19 cellular contexts compared by ENCODE assay signal in genomic region chr9:137396808-137397367, GRCh38. TPM values are rescaled to one million over a fixed set of nuclear protein-coding genes. Genes with fewer than 3 reads are reported as not detected.
DNase-seq lines count a peak whose midpoint lies in the region; ATAC-seq, FAIRE-seq and TF ChIP-seq lines count a peak whose summit lies in the region.
"Had no signal": no experiment of that assay in that cellular context is flagged by ENCODE, and none has a peak within 500 bp of the region (broad histone marks: within the 10 kb centered on the region; RNA-seq: fewer than 3 reads in every experiment).

No MANE protein-coding gene starts in this region.

- intact Hi-C loops in Right ventricle myocardium superior (cut with DNase I) = no loop called here
- intact Hi-C loops in left ventricle myocardium inferior (cut with micrococcal nuclease) = no loop called here

- H3K4me3 ChIP-seq in left ventricle myocardium inferior = no peak overlapping the region
- H3K4me3 ChIP-seq in NT2/D1 (ENCODE audit: insufficient read length, low read depth) = no peak overlapping the region
- no peak overlapping the region for H3K4me3 ChIP-seq in bronchial epithelial cell (ENCODE audit: low read depth, low read length)
- H3K4me3 ChIP-seq in osteoblast (ENCODE audit: insufficient read depth, low read length) = no peak overlapping the region
- H3K4me3 ChIP-seq: HAP-1 had no signal

- H3K9me3 ChIP-seq in left ventricle myocardium inferior (replicated peaks) (no peaks in the 10 kb centered on the region), NT2/D1 (ENCODE audit: insufficient read depth, low read length) (peaks cover 10% of the 10 kb centered on the region; the same call in 1 of the 2 replicates), osteoblast (ENCODE audit: low read depth, low read length) (no peaks in the 10 kb centered on the region)
- H3K9me3 ChIP-seq: HAP-1 had no signal

- no peak for TF ChIP-seq CTCF in left ventricle myocardium inferior (IDR thresholded peaks at IDR 0.05; ENCODE audit: borderline replicate concordance)
- TF ChIP-seq CTCF in bronchial epithelial cell (IDR thresholded peaks at IDR 0.05; ENCODE audit: insufficient read depth, low read length, severe bottlenecking) = no peak
- no peak for TF ChIP-seq CTCF in osteoblast (IDR thresholded peaks at IDR 0.05; ENCODE audit: extremely low read depth, low read depth, low read length)

- no peaks in the 10 kb centered on the region for H3K27me3 ChIP-seq in left ventricle myocardium inferior (ENCODE audit: low read depth)
- H3K27me3 ChIP-seq in NT2/D1 (ENCODE audit: insufficient read depth, insufficient read length) = no peaks in the 10 kb centered on the region
- no peaks in the 10 kb centered on the region for H3K27me3 ChIP-seq in bronchial epithelial cell (ENCODE audit: control insufficient read depth, insufficient read depth, low read length)
- no peaks in the 10 kb centered on the region for H3K27me3 ChIP-seq in osteoblast (ENCODE audit: insufficient read depth, low read length)

- peaks cover 6% of the 10 kb centered on the region for H3K36me3 ChIP-seq in left ventricle myocardium inferior
- peaks cover 3% of the 10 kb centered on the region for H3K36me3 ChIP-seq in NT2/D1 (ENCODE audit: insufficient read depth, insufficient read length, low read length)
- no peaks in the 10 kb centered on the region for H3K36me3 ChIP-seq in bronchial epithelial cell (ENCODE audit: control insufficient read depth, insufficient read depth, low read length)
- H3K36me3 ChIP-seq in osteoblast (ENCODE audit: insufficient read depth, low read length) = no peaks in the 10 kb centered on the region
- H3K36me3 ChIP-seq: HAP-1 had no signal

- H3K4me1 ChIP-seq in left ventricle myocardium inferior (no peaks in the 10 kb centered on the region), NT2/D1 (ENCODE audit: insufficient read depth, insufficient read length) (peaks cover 16% of the 10 kb centered on the region), osteoblast (ENCODE audit: insufficient read depth, low read length) (peaks cover 2% of the 10 kb centered on the region)
- H3K4me1 ChIP-seq: HAP-1 had no signal

- no peak overlapping the region for H2AFZ ChIP-seq in osteoblast (ENCODE audit: low read length)

- no peak for ATAC-seq in Right ventricle myocardium superior (ENCODE audit: poor library complexity)

- no peaks in the 10 kb centered on the region for H3K79me2 ChIP-seq in osteoblast (ENCODE audit: insufficient read depth, low read length)

- FAIRE-seq in bronchial epithelial cell (lab: Jason Lieb, UNC) (peak; percentile 55), RCC 7860 (lab: Jason Lieb, UNC) (no peak)
- FAIRE-seq: GM19239, HTR-8/SVneo had no signal

- peak overlapping the region; percentile 3 for H3K9ac ChIP-seq in NT2/D1 (ENCODE audit: insufficient read length, low read depth)

- H3K27ac ChIP-seq in left ventricle myocardium inferior (replicated peaks) = no peak overlapping the region
- H3K27ac ChIP-seq in osteoblast (ENCODE audit: low read depth, low read length) = no peak overlapping the region
- H3K27ac ChIP-seq: HL-60 had no signal

- peak; percentile 8 for DNase-seq in Right ventricle myocardium superior
- no peak for DNase-seq in left ventricle myocardium inferior
- DNase-seq in NT2/D1 (ENCODE audit: low read depth, low spot score) = no peak
- no peak for DNase-seq in bronchial epithelial cell (ENCODE audit: low read depth)
- peak; percentile 72 for DNase-seq in osteoblast (ENCODE audit: insufficient read length, low spot score, missing footprints)
- no peak for DNase-seq in retina
- DNase-seq in GM19238 (ENCODE audit: insufficient read length, low spot score) = no peak
- DNase-seq in RCC 7860 (ENCODE audit: low spot score) = no peak
- DNase-seq: COR-L47, NCI-H1105 treated with DMSO at 0.1 percent for 48 hours, NCI-H1694 treated with DMSO at 0.1 percent for 48 hours, NCI-H2107, NCI-H2227 treated with DMSO at 0.1 percent for 48 hours, NCI-H524 treated with DMSO at 0.1 percent for 48 hours had no signal

- peaks cover 9% of the 10 kb centered on the region for H4K20me1 ChIP-seq in osteoblast (ENCODE audit: insufficient read depth, low read length)

- H3K4me2 ChIP-seq in osteoblast (ENCODE audit: insufficient read depth, low read length) = no peak overlapping the region

RNA-seq across cellular contexts. Expression of gene EXD3, which starts 26.1 kb away (rescaled TPM):
- total RNA-seq in Right ventricle myocardium superior (6.9 TPM), left ventricle myocardium inferior (9.2 TPM), bronchial epithelial cell (10.8 and 12.2 TPM in 2 replicates), osteoblast (7.6 and 10.0 TPM in 2 replicates)

RNA-seq across cellular contexts. Expression of gene NOXA1, which starts 26.3 kb away (rescaled TPM):
- total RNA-seq in Right ventricle myocardium superior = 1.7 TPM
- 2.0 TPM for total RNA-seq in left ventricle myocardium inferior
- total RNA-seq in bronchial epithelial cell = 0.53 and 2.3 TPM in 2 replicates
- 0.36 and 0.88 TPM in 2 replicates for total RNA-seq in osteoblast

RNA-seq across cellular contexts. Expression of gene ENTPD8, which starts 44.3 kb away (rescaled TPM):
- total RNA-seq in Right ventricle myocardium superior (not detected), left ventricle myocardium inferior (not detected), bronchial epithelial cell (not detected in 2 replicates), osteoblast (not detected in 2 replicates)
- total RNA-seq: A673 had no signal

Comparison
In these comparisons a context has a peak if more than half of its experiments do, and no peak if none do; other contexts are left out.
1. DNase-seq: peak in Right ventricle myocardium superior (single experiment) and osteoblast (single experiment); none in left ventricle myocardium inferior (single experiment), NT2/D1 (single experiment), bronchial epithelial cell (single experiment), retina (single experiment), GM19238 (single experiment) and RCC 7860 (single experiment).